Comparison of ENCODE assay signal across 16 cellular contexts in the genomic region with DNA sequence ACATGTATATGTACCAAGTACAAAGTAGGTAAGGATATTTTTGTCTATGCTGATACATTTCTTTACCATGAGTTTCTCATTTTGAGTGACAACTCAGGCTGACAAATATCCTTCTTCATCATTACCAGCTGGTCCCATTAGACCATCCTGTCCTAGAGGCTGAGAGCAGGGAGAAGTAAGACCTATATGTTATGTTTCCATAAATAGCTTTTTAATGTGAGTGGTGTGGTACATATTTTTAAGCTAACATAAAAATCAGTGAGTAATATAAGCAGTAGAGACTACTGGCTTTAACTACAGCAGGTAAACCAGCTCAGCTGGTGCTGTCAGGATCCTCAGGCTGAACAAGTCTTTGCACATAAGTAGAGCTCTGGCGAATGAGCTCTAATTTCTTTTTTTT.
"Had no signal": no experiment of that assay in that cellular context is flagged by ENCODE, and none has a peak within 500 bp of the region (broad histone marks: within the 10 kb centered on the region; RNA-seq: fewer than 3 reads in every experiment).

No MANE protein-coding gene starts in this region.

- H3K27ac Mint-ChIP-seq: effector memory CD8-positive, alpha-beta T cell; naive B cell; stimulated activated effector memory CD8-positive, alpha-beta T cell treated with anti-CD3 and anti-CD28 coated beads, Interleukin-12 subunit alpha, Interleukin-12 subunit beta, amount 100 ng/mL, for 72 hours had no signal

- H3K27me3 Mint-ChIP-seq: effector memory CD8-positive, alpha-beta T cell; naive B cell had no signal

- H3K4me1 Mint-ChIP-seq: naive B cell; stimulated activated effector memory CD8-positive, alpha-beta T cell treated with anti-CD3 and anti-CD28 coated beads, Interleukin-12 subunit alpha, Interleukin-12 subunit beta, amount 100 ng/mL, for 72 hours had no signal

- H3K4me3 Mint-ChIP-seq: effector memory CD8-positive, alpha-beta T cell; naive B cell; stimulated activated effector memory CD8-positive, alpha-beta T cell treated with anti-CD3 and anti-CD28 coated beads, Interleukin-12 subunit alpha, Interleukin-12 subunit beta, amount 100 ng/mL, for 72 hours had no signal

- H3K36me3 ChIP-seq: brain microvascular endothelial cell, sigmoid colon, uterus had no signal

- H3K36me3 Mint-ChIP-seq: naive B cell; stimulated activated effector memory CD8-positive, alpha-beta T cell treated with anti-CD3 and anti-CD28 coated beads, Interleukin-12 subunit alpha, Interleukin-12 subunit beta, amount 100 ng/mL, for 72 hours had no signal

- H3K27me3 ChIP-seq: brain microvascular endothelial cell, sigmoid colon, uterus had no signal

- ATAC-seq: effector memory CD8-positive, alpha-beta T cell; stimulated activated effector memory CD8-positive, alpha-beta T cell treated with anti-CD3 and anti-CD28 coated beads, Interleukin-12 subunit alpha, Interleukin-12 subunit beta, amount 100 ng/mL, for 72 hours had no signal

- DNase-seq: activated CD4-positive, alpha-beta T cell treated with anti-CD3 and anti-CD28 coated beads for 1 hour; activated CD4-positive, alpha-beta T cell treated with anti-CD3 and anti-CD28 coated beads, Interleukin-2, amount 50 U/mL, for 4 hours; activated naive CD4-positive, alpha-beta T cell; activated T-cell treated with anti-CD3 and anti-CD28 coated beads for 4 hours; anterior cingulate cortex; brain microvascular endothelial cell; cerebellar nuclear complex; effector memory CD8-positive, alpha-beta T cell; naive B cell; sigmoid colon; stimulated activated CD4-positive, alpha-beta T cell treated with anti-CD3 and anti-CD28 coated beads, Interleukin-12 subunit alpha, Interleukin-12 subunit beta, amount 100 ng/mL, for 4 hours; stimulated activated CD4-positive, alpha-beta T cell treated with anti-CD3 and anti-CD28 coated beads, Interleukin-2, amount 100 ng/mL, for 24 hours; T1000; uterus had no signal

- H3K4me3 ChIP-seq: lung, sigmoid colon, uterus had no signal

- H3K9me3 Mint-ChIP-seq: effector memory CD8-positive, alpha-beta T cell; naive B cell; stimulated activated effector memory CD8-positive, alpha-beta T cell treated with anti-CD3 and anti-CD28 coated beads, Interleukin-12 subunit alpha, Interleukin-12 subunit beta, amount 100 ng/mL, for 72 hours had no signal
